ENCODE assay signal across 17 cellular contexts in genomic region chr9:137710751-137711150, GRCh38.
"Had no signal": no experiment of that assay in that cellular context is flagged by ENCODE, and none has a peak within 500 bp of the region (broad histone marks: within the 10 kb centered on the region; RNA-seq: fewer than 3 reads in every experiment).

No MANE protein-coding gene starts in this region.

- ATAC-seq: activated CD4-positive, CD25-positive, alpha-beta regulatory T cell treated with anti-CD3 and anti-CD28 coated beads, Interleukin-2, amount 50 U/mL, for 24 hours; activated naive CD8-positive, alpha-beta T cell treated with anti-CD3 and anti-CD28 coated beads, Interleukin-2, amount 50 U/mL, for 24 hours; left ventricle myocardium superior; natural killer cell treated with Interleukin-12 subunit alpha and Interleukin-12 subunit beta and Interleukin-15 and Interleukin-18, amount 100 ng/mL, for 72 hours; stimulated activated effector memory CD8-positive, alpha-beta T cell treated with anti-CD3 and anti-CD28 coated beads, Interleukin-12 subunit alpha, Interleukin-12 subunit beta, amount 100 ng/mL, for 72 hours had no signal

- H3K27me3 Mint-ChIP-seq: activated naive CD8-positive, alpha-beta T cell treated with anti-CD3 and anti-CD28 coated beads, Interleukin-2, amount 50 U/mL, for 24 hours; memory B cell; natural killer cell treated with Interleukin-12 subunit alpha and Interleukin-12 subunit beta and Interleukin-15 and Interleukin-18, amount 100 ng/mL, for 72 hours had no signal

- H3K36me3 ChIP-seq: thyroid gland, uterus had no signal

- H3K9me3 Mint-ChIP-seq: natural killer cell treated with Interleukin-12 subunit alpha and Interleukin-12 subunit beta and Interleukin-15 and Interleukin-18, amount 100 ng/mL, for 72 hours had no signal

- H3K27me3 ChIP-seq: dorsolateral prefrontal cortex, thyroid gland, uterus had no signal

- DNase-seq: activated naive CD4-positive, alpha-beta T cell treated with anti-CD3 and anti-CD28 coated beads for 36 hours; activated naive CD8-positive, alpha-beta T cell treated with anti-CD3 and anti-CD28 coated beads, Interleukin-2, amount 50 U/mL, for 24 hours; aorta; endodermal cell; erythroblast; hippocampal formation; kidney; left ventricle myocardium superior; thyroid gland; uterus had no signal

- H3K4me3 ChIP-seq: thyroid gland, uterus had no signal

- H3K27ac Mint-ChIP-seq: activated naive CD4-positive, alpha-beta T cell treated with anti-CD3 and anti-CD28 coated beads for 36 hours; activated naive CD8-positive, alpha-beta T cell treated with anti-CD3 and anti-CD28 coated beads, Interleukin-2, amount 50 U/mL, for 24 hours; activated T-helper 2 cell treated with anti-CD3 and anti-CD28 coated beads, Interferon-gamma antibody, Interleukin-2, Interleukin-4, amounts not matched to agents 10 μg/mL and 5 μg/mL and 100 μg/mL, durations not matched to agents 14 hours and 24 hours and 36 hours; endodermal cell; natural killer cell treated with Interleukin-12 subunit alpha and Interleukin-12 subunit beta and Interleukin-15 and Interleukin-18, amount 100 ng/mL, for 72 hours; T-helper 2 cell treated with Interferon-gamma antibody and Interleukin-4, amounts not matched to agents 5 μg/mL and 100 μg/mL, for 36 hours had no signal

- H3K4me1 Mint-ChIP-seq: endodermal cell had no signal

- H3K9me3 ChIP-seq: thyroid gland, uterus had no signal

- H3K27ac ChIP-seq: thyroid gland, uterus had no signal

- H3K4me3 Mint-ChIP-seq: activated naive CD4-positive, alpha-beta T cell treated with anti-CD3 and anti-CD28 coated beads for 36 hours; activated naive CD8-positive, alpha-beta T cell treated with anti-CD3 and anti-CD28 coated beads, Interleukin-2, amount 50 U/mL, for 24 hours; endodermal cell; memory B cell; natural killer cell treated with Interleukin-12 subunit alpha and Interleukin-12 subunit beta and Interleukin-15 and Interleukin-18, amount 100 ng/mL, for 72 hours; stimulated activated effector memory CD8-positive, alpha-beta T cell treated with anti-CD3 and anti-CD28 coated beads, Interleukin-12 subunit alpha, Interleukin-12 subunit beta, amount 100 ng/mL, for 72 hours; T-helper 2 cell treated with Interferon-gamma antibody and Interleukin-4, amounts not matched to agents 5 μg/mL and 100 μg/mL, for 36 hours had no signal

- H3K4me1 ChIP-seq: uterus had no signal
